1 cellular context compared by ENCODE assay signal in the genomic region with DNA sequence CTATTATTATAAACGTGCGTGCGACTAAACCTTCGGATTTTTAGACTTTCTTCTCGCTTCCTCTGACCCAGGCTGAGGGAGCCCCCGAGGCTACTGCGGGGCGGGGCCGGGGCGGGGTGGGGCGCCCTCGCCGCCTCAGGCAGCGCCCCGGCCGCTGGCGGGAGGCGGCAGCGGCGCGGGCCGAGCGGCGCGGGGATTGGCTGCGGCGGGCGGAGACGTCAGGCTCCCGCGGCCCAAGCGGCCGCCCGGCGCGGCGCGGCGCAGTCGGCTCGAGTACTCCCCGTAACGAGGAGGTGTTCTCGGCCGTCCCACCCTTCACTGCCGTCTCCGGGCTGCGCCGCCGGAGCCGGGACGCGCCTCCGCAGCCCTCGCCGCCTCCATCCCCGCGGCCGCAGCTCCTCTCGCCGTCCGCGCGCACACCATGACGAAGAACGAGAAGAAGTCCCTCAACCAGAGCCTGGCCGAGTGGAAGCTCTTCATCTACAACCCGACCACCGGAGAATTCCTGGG.
TF ChIP-seq lines count a peak whose summit lies in the region.

ATP1B3 (plus strand) TSS at position 263 of the 510 bp plus-strand sequence; CDS start at position 422, 159 bp downstream.

TF ChIP-seq in HepG2, 621 proteins besides CTCF, POLR2A, EP300 and RAD21 (continued from another document and continues in another):
- no peak for TF ChIP-seq THRA (CRISPR knock-in tag; IDR thresholded peaks at IDR 0.05; ENCODE audit: borderline replicate concordance)
- TF ChIP-seq AHDC1 (CRISPR knock-in tag; IDR thresholded peaks at IDR 0.05; ENCODE audit: borderline replicate concordance): no peak
- TF ChIP-seq SCMH1 (CRISPR knock-in tag; IDR thresholded peaks at IDR 0.05; ENCODE audit: borderline replicate concordance): no peak
- 0 out of 2 replicates have a peak, but pooled peaks have one; percentile 20 for TF ChIP-seq ZNF556 (CRISPR knock-in tag; IDR thresholded peaks at IDR 0.05; ENCODE audit: borderline replicate concordance)
- peak; percentile 42 for TF ChIP-seq SPEN (CRISPR knock-in tag; IDR thresholded peaks at IDR 0.05; ENCODE audit: low read depth)
- TF ChIP-seq HIVEP1 (CRISPR knock-in tag; IDR thresholded peaks at IDR 0.05): no peak
- TF ChIP-seq PCBP1 (IDR thresholded peaks at IDR 0.05; ENCODE audit: borderline replicate concordance, low read depth, low read length): no peak
- no peak; the same call in 1 of the 2 replicates for TF ChIP-seq ZNF691 (CRISPR knock-in tag; IDR thresholded peaks at IDR 0.05; ENCODE audit: borderline replicate concordance, low read depth)
- no peak for TF ChIP-seq ZNF101 (CRISPR knock-in tag; IDR thresholded peaks at IDR 0.05; ENCODE audit: borderline replicate concordance, low read depth)
- TF ChIP-seq ZNF407 (CRISPR knock-in tag; IDR thresholded peaks at IDR 0.05; ENCODE audit: not compliant biosample characterization): no peak
- TF ChIP-seq ZNF646 (CRISPR knock-in tag; IDR thresholded peaks at IDR 0.05): no peak
- TF ChIP-seq KLF16 (CRISPR knock-in tag; IDR thresholded peaks at IDR 0.05): peak in 1 of 2 experiments; percentile 63; a peak in 1 of 4 replicates
- TF ChIP-seq MTA1 (CRISPR knock-in tag; IDR thresholded peaks at IDR 0.05; ENCODE audit: borderline replicate concordance): no peak
- TF ChIP-seq ZNF569 (CRISPR knock-in tag; IDR thresholded peaks at IDR 0.05; ENCODE audit: borderline replicate concordance): no peak
- no peak for TF ChIP-seq KDM3A (CRISPR knock-in tag; IDR thresholded peaks at IDR 0.05; ENCODE audit: low read depth)
- TF ChIP-seq TP53 (CRISPR knock-in tag; conservative IDR thresholded peaks at IDR 0.05): no peak
- no peak for TF ChIP-seq RFXAP (CRISPR knock-in tag; IDR thresholded peaks at IDR 0.05; ENCODE audit: borderline replicate concordance)
- no peak for TF ChIP-seq NR2F1 (CRISPR knock-in tag; IDR thresholded peaks at IDR 0.05)
- peak; percentile 22; the same call in 1 of the 2 replicates for TF ChIP-seq TFDP1 (CRISPR knock-in tag; IDR thresholded peaks at IDR 0.05; ENCODE audit: borderline replicate concordance)
- no peak for TF ChIP-seq JUND (CRISPR knock-in tag; IDR thresholded peaks at IDR 0.05)
- no peak for TF ChIP-seq DNMT3B (CRISPR knock-in tag; conservative IDR thresholded peaks at IDR 0.05)
- no peak for TF ChIP-seq AGO2 (optimal IDR thresholded peaks at IDR 0.05; ENCODE audit: low read depth, low read length)
- TF ChIP-seq ZNF263 (CRISPR knock-in tag; IDR thresholded peaks at IDR 0.05): peak; percentile 51; the same call in 1 of the 2 replicates
- TF ChIP-seq MXD1 (CRISPR knock-in tag; IDR thresholded peaks at IDR 0.05): no peak
- TF ChIP-seq PTBP1 (IDR thresholded peaks at IDR 0.05; ENCODE audit: low read depth, low read length, poor library complexity, severe bottlenecking): no peak
- no peak for TF ChIP-seq SMARCC2 (IDR thresholded peaks at IDR 0.05)
- TF ChIP-seq ZNF446 (CRISPR knock-in tag; IDR thresholded peaks at IDR 0.05): no peak; the same call in 1 of the 2 replicates
